Comparison of ENCODE assay signal across 1 cellular context in genomic region chr13:27620377-27621115, GRCh38.
TF ChIP-seq lines count a peak whose summit lies in the region.

LNX2 (minus strand) TSS chr13:27620529; CDS start chr13:27581703, 38,826 bp downstream.

TF ChIP-seq in HEK293, 187 proteins besides CTCF, POLR2A, EP300 and RAD21 (continued from another document and continues in another):
- TF ChIP-seq ZNF398 (tag by site-specific recombination; IDR thresholded peaks at IDR 0.05) (peak; percentile 47), BCL11B (tag by site-specific recombination; IDR thresholded peaks at IDR 0.05; ENCODE audit: low read depth) (0 out of 2 replicates have a peak, but pooled peaks have one; percentile 42), ZNF837 (tag by site-specific recombination; IDR thresholded peaks at IDR 0.05) (0 out of 2 replicates have a peak, but pooled peaks have one; percentile 47), ZNF433 (tag by site-specific recombination; IDR thresholded peaks at IDR 0.05; ENCODE audit: low read depth) (no peak), ZNF670 (tag by site-specific recombination; IDR thresholded peaks at IDR 0.05; ENCODE audit: low read depth) (no peak), ZBTB11 (tag by site-specific recombination; conservative IDR thresholded peaks at IDR 0.05; ENCODE audit: low read depth) (peak; percentile 50; the same call in 1 of the 2 replicates), ZNF18 (tag by site-specific recombination; IDR thresholded peaks at IDR 0.05) (no peak), GLI4 (tag by site-specific recombination; IDR thresholded peaks at IDR 0.05) (peak; percentile 65; the same call in 1 of the 2 replicates), GLIS2 (tag by site-specific recombination; IDR thresholded peaks at IDR 0.05) (peak; percentile 57), ZNF391 (tag by site-specific recombination; IDR thresholded peaks at IDR 0.05; ENCODE audit: borderline replicate concordance, low read depth) (0 out of 2 replicates have a peak, but pooled peaks have one; percentile 29), ZNF610 (tag by site-specific recombination; IDR thresholded peaks at IDR 0.05; ENCODE audit: borderline replicate concordance) (no peak), ZFP37 (tag by site-specific recombination; IDR thresholded peaks at IDR 0.05) (peak; percentile 28; the same call in 1 of the 2 replicates), ZFP41 (tag by site-specific recombination; IDR thresholded peaks at IDR 0.05; ENCODE audit: borderline replicate concordance) (no peak), KLF7 (tag by site-specific recombination; IDR thresholded peaks at IDR 0.05; ENCODE audit: borderline replicate concordance) (0 out of 2 replicates have a peak, but pooled peaks have one; percentile 21), KLF8 (tag by site-specific recombination; IDR thresholded peaks at IDR 0.05) (peak; percentile 76; the same call in 1 of the 2 replicates), ZNF580 (tag by site-specific recombination; IDR thresholded peaks at IDR 0.05) (no peak), ZNF2 (tag by site-specific recombination; IDR thresholded peaks at IDR 0.05) (peak; percentile 73; the same call in 1 of the 2 replicates), ZBTB49 (tag by site-specific recombination; IDR thresholded peaks at IDR 0.05; ENCODE audit: low read depth) (no peak), ZNF514 (tag by site-specific recombination; IDR thresholded peaks at IDR 0.05) (no peak), FEZF1 (tag by site-specific recombination; IDR thresholded peaks at IDR 0.05) (0 out of 2 replicates have a peak, but pooled peaks have one; percentile 33), ZNF121 (tag by site-specific recombination; IDR thresholded peaks at IDR 0.05) (no peak), ELK4 (IDR thresholded peaks at IDR 0.05; ENCODE audit: borderline replicate concordance, low read depth, low read length) (no peak), PRDM4 (tag by site-specific recombination; IDR thresholded peaks at IDR 0.05) (no peak), SCRT2 (tag by site-specific recombination; IDR thresholded peaks at IDR 0.05) (peak; percentile 92), SETDB1 (IDR thresholded peaks at IDR 0.05; ENCODE audit: insufficient read length, low read length) (no peak), ZFP3 (tag by site-specific recombination; IDR thresholded peaks at IDR 0.05; ENCODE audit: low read depth) (no peak), RBAK (tag by site-specific recombination; IDR thresholded peaks at IDR 0.05) (no peak), ZFP69B (tag by site-specific recombination; IDR thresholded peaks at IDR 0.05) (0 out of 2 replicates have a peak, but pooled peaks have one; percentile 20), ZNF76 (tag by site-specific recombination; IDR thresholded peaks at IDR 0.05; ENCODE audit: borderline replicate concordance, low read depth) (peak; percentile 20; the same call in 1 of the 2 replicates), ZNF148 (tag by site-specific recombination; IDR thresholded peaks at IDR 0.05; ENCODE audit: borderline replicate concordance) (no peak), ZNF223 (tag by site-specific recombination; IDR thresholded peaks at IDR 0.05) (0 out of 2 replicates have a peak, but pooled peaks have one; percentile 25), ZSCAN16 (tag by site-specific recombination; IDR thresholded peaks at IDR 0.05) (0 out of 2 replicates have a peak, but pooled peaks have one; percentile 20), IKZF3 (tag by site-specific recombination; IDR thresholded peaks at IDR 0.05) (peak; percentile 57; the same call in 1 of the 2 replicates), ZNF169 (tag by site-specific recombination; IDR thresholded peaks at IDR 0.05) (no peak), ZNF146 (tag by site-specific recombination; IDR thresholded peaks at IDR 0.05) (peak; percentile 29; the same call in 1 of the 2 replicates), SALL2 (tag by site-specific recombination; IDR thresholded peaks at IDR 0.05; ENCODE audit: borderline replicate concordance) (no peak), ZBTB48 (tag by site-specific recombination; IDR thresholded peaks at IDR 0.05) (peak; percentile 72), ZNF423 (tag by site-specific recombination; IDR thresholded peaks at IDR 0.05) (peak; percentile 87), SP7 (tag by site-specific recombination; IDR thresholded peaks at IDR 0.05) (peak; percentile 72), ZNF645 (tag by site-specific recombination; IDR thresholded peaks at IDR 0.05) (peak; percentile 63; the same call in 1 of the 2 replicates), ZNF202 (tag by site-specific recombination; IDR thresholded peaks at IDR 0.05; ENCODE audit: borderline replicate concordance) (no peak), SP2 (tag by site-specific recombination; IDR thresholded peaks at IDR 0.05) (peak; percentile 94)
